Comparison of ENCODE assay signal across 36 cellular contexts in genomic region chr12:50806176-50806575, GRCh38. TPM values are rescaled to one million over a fixed set of nuclear protein-coding genes. Genes with fewer than 3 reads are reported as not detected.
DNase-seq lines count a peak whose midpoint lies in the region; ATAC-seq, FAIRE-seq and TF ChIP-seq lines count a peak whose summit lies in the region.
"Had no signal": no experiment of that assay in that cellular context is flagged by ENCODE, and none has a peak within 500 bp of the region (broad histone marks: within the 10 kb centered on the region; RNA-seq: fewer than 3 reads in every experiment).

No MANE protein-coding gene starts in this region.

- H3K36me3 Mint-ChIP-seq in CD4-positive, alpha-beta T cell (ENCODE audit: low read depth) = peaks cover 56% of the 10 kb centered on the region

- no peaks in the 10 kb centered on the region for H3K4me1 Mint-ChIP-seq in CD4-positive, alpha-beta T cell (ENCODE audit: low read depth)
- H3K4me1 Mint-ChIP-seq: neural crest cell had no signal

- no peak overlapping the region for H3K9ac ChIP-seq in K562 (ENCODE audit: insufficient read depth in 1 of 2, low read depth in 2 of 2, low read length in 2 of 2)
- H3K9ac ChIP-seq: KMS-11 had no signal

- no peaks in the 10 kb centered on the region for H3K79me2 ChIP-seq in K562 (ENCODE audit: control insufficient read depth, insufficient read depth, low read length)

- no peak for TF ChIP-seq RAD21 in K562 (CRISPR knock-in tag; conservative IDR thresholded peaks at IDR 0.05 in 1 of 2, IDR thresholded peaks at IDR 0.05 in 1 of 2)

- in situ Hi-C loops in K562 (cut with MboI) = no loop called here

- H3K9me3 Mint-ChIP-seq in CD4-positive, alpha-beta T cell = no peaks in the 10 kb centered on the region
- H3K9me3 Mint-ChIP-seq: activated naive CD4-positive, alpha-beta T cell treated with anti-CD3 and anti-CD28 coated beads for 36 hours; immature natural killer cell; neural crest cell; stimulated activated naive CD8-positive, alpha-beta T cell treated with anti-CD3 and anti-CD28 coated beads, Interleukin-15, Interleukin-2, amounts not matched to agents 100 ng/mL and 50 ng/mL, for 24 hours had no signal

- no peaks in the 10 kb centered on the region for H4K20me1 ChIP-seq in K562 (replicated peaks; ENCODE audit: control insufficient read depth, insufficient read depth, low read length)

- peaks cover 0 to 4% of the 10 kb centered on the region in 2 experiments; a peak in 1 of 5 replicates for H3K4me1 ChIP-seq in K562 (replicated peaks in 1 of 2; ENCODE audit: control insufficient read depth in 2 of 2, insufficient read depth in 2 of 2, low read length in 2 of 2)
- no peaks in the 10 kb centered on the region for H3K4me1 ChIP-seq in breast epithelium
- H3K4me1 ChIP-seq: left lung, pancreas, right atrium auricular region had no signal

- TF ChIP-seq EP300 in K562 (IDR thresholded peaks at IDR 0.05; ENCODE audit: low read length) = no peak

- peak overlapping the region; percentile 4 for H3K27ac Mint-ChIP-seq in CD4-positive, alpha-beta T cell
- H3K27ac Mint-ChIP-seq: activated CD8-positive, alpha-beta T cell treated with anti-CD3 and anti-CD28 coated beads, Interleukin-2, amount 10 ng/mL, durations not matched to agents 7 days and 5 days; activated naive CD4-positive, alpha-beta T cell treated with anti-CD3 and anti-CD28 coated beads for 36 hours; stimulated activated naive CD8-positive, alpha-beta T cell treated with anti-CD3 and anti-CD28 coated beads, Interleukin-15, Interleukin-2, amounts not matched to agents 100 ng/mL and 50 ng/mL, for 24 hours had no signal

- no peak for TF ChIP-seq CTCF in CD4-positive, alpha-beta T cell (IDR thresholded peaks at IDR 0.05)
- TF ChIP-seq CTCF in K562 (IDR thresholded peaks at IDR 0.05 in 2 of 3, conservative IDR thresholded peaks at IDR 0.05 in 1 of 3; ENCODE audit: insufficient read depth in 2 of 3, low read depth in 1 of 3, low read length in 3 of 3) (no peak), breast epithelium (IDR thresholded peaks at IDR 0.05) (no peak)

- H3K36me3 ChIP-seq in K562 (ENCODE audit: control insufficient read depth, insufficient read depth, low read length) = peaks cover 47% of the 10 kb centered on the region
- H3K36me3 ChIP-seq in breast epithelium = no peaks in the 10 kb centered on the region

- H3K27me3 Mint-ChIP-seq in CD4-positive, alpha-beta T cell = no peaks in the 10 kb centered on the region
- H3K27me3 Mint-ChIP-seq: stimulated activated naive CD8-positive, alpha-beta T cell treated with anti-CD3 and anti-CD28 coated beads, Interleukin-15, Interleukin-2, amounts not matched to agents 100 ng/mL and 50 ng/mL, for 24 hours had no signal

- CTCF ChIA-PET in CD4-positive, alpha-beta T cell (lab: Charles Lee) = no interaction called here
- CTCF ChIA-PET in K562 (lab: Yijun Ruan, JAX; ENCODE audit: low intra/inter-chr PET ratio) = no interaction called here

- no TSS peak for BruUV-seq in K562 (replicated peaks; lab: Mats Ljungman, UMichigan)

- TF ChIP-seq POLR2A in K562 (conservative IDR thresholded peaks at IDR 0.05) = no peak
- no peak for TF ChIP-seq POLR2A in breast epithelium (IDR thresholded peaks at IDR 0.05)

- ATAC-seq in CD4-positive, alpha-beta T cell (ENCODE audit: poor library complexity) = no peak
- ATAC-seq in K562 (0 out of 3 replicates have a peak, but pooled peaks have one; percentile 31), GM18502 (IDR thresholded peaks at IDR 0.05; ENCODE audit: poor library complexity, unreplicated experiment) (no peak)
- ATAC-seq: activated CD8-positive, alpha-beta T cell treated with anti-CD3 and anti-CD28 coated beads, Interleukin-2, amount 10 ng/mL, durations not matched to agents 7 days and 5 days; GM12878; left lung had no signal

- DNase-seq in AG08395 (ENCODE audit: low spot score) (peak; percentile 13), K562 (ENCODE audit: extremely low read depth in 1 of 4, low spot score in 3 of 4) (no peak), iris pigment epithelial cell (ENCODE audit: low read depth) (peak; percentile 18), breast epithelium (ENCODE audit: low spot score in 2 of 2) (no peak)
- DNase-seq in CD4-positive, alpha-beta T cell = no peak
- DNase-seq in stimulated activated naive CD4-positive, alpha-beta T cell treated with Interleukin-2 at 50 U/mL for 16 hours (lab: John Stamatoyannopoulos, UW) = no peak
- DNase-seq: activated CD8-positive, alpha-beta T cell treated with anti-CD3 and anti-CD28 coated beads, Interleukin-2, amount 10 ng/mL, durations not matched to agents 7 days and 5 days; activated naive CD4-positive, alpha-beta T cell treated with anti-CD3 and anti-CD28 coated beads for 36 hours; Calu3; central memory CD4-positive, alpha-beta T cell; immature natural killer cell; left lung; mesendoderm; MM.1S; NCI-H2029 treated with DMSO at 0.1 percent for 48 hours; NCI-H345; NCI-H82; pancreas; SIG-M5; stimulated activated CD4-positive, alpha-beta T cell treated with anti-CD3 and anti-CD28 coated beads, Interleukin-1b, Interleukin-23, amount 100 ng/mL, for 48 hours; T-helper 9 cell had no signal

- WGBS in K562 (ENCODE audit: insufficient coverage, low coverage, missing lambda C conversion rate) = 98% methylated on average over 4 of the region's 4 CpGs

- H3K4me3 ChIP-seq in K562 = no peak overlapping the region
- no peak overlapping the region for H3K4me3 ChIP-seq in breast epithelium
- H3K4me3 ChIP-seq: dorsolateral prefrontal cortex, GM12878, left lung, pancreas, right atrium auricular region, thoracic aorta had no signal

- POLR2A ChIA-PET in CD4-positive, alpha-beta T cell (lab: Charles Lee) = no interaction called here
- POLR2A ChIA-PET in K562 (lab: Yijun Ruan, JAX) = interaction anchor here (0.5 to 0.6 kb wide), 2 partner anchors 238 to 325 kb away, joined by 3 to 5 read pairs; no protein-coding TSS in a partner anchor

- H2AFZ ChIP-seq in K562 (ENCODE audit: low read depth, low read length) = no peak overlapping the region

- no peak overlapping the region for H3K27ac ChIP-seq in CD4-positive, alpha-beta T cell (ENCODE audit: low read depth, low read length)
- H3K27ac ChIP-seq in K562 (ENCODE audit: extremely low read depth, low read depth, low read length) = no peak overlapping the region
- H3K27ac ChIP-seq in breast epithelium = no peak overlapping the region
- H3K27ac ChIP-seq: C4-2B, KMS-11, left lung, pancreas, right atrium auricular region, thoracic aorta had no signal

- intact Hi-C loops in CD4-positive, alpha-beta T cell (cut with DNase I, micrococcal nuclease) = no loop called here
- intact Hi-C loops in K562 (cut with micrococcal nuclease) = no loop called here
- intact Hi-C loops in breast epithelium (cut with DNase I; ENCODE audit: low total_unique reads) = no loop called here

- peaks cover 7% of the 10 kb centered on the region for H3K9me1 ChIP-seq in K562 (ENCODE audit: control insufficient read depth, insufficient read depth, low read length)

- no peaks in the 10 kb centered on the region for H3K9me3 ChIP-seq in CD4-positive, alpha-beta T cell (ENCODE audit: control insufficient read depth, low read length)
- H3K9me3 ChIP-seq in K562 (replicated peaks; ENCODE audit: control insufficient read depth, insufficient read depth, low read depth, low read length) (no peaks in the 10 kb centered on the region), breast epithelium (no peaks in the 10 kb centered on the region)
- H3K9me3 ChIP-seq: left lung, pancreas, right atrium auricular region, thoracic aorta had no signal

- H3K4me2 ChIP-seq in K562 (ENCODE audit: insufficient read depth, low read length) = no peak overlapping the region
- H3K4me2 ChIP-seq: KMS-11 had no signal

- no peak overlapping the region for H3K4me3 Mint-ChIP-seq in CD4-positive, alpha-beta T cell
- H3K4me3 Mint-ChIP-seq: activated CD8-positive, alpha-beta T cell treated with anti-CD3 and anti-CD28 coated beads, Interleukin-2, amount 10 ng/mL, durations not matched to agents 7 days and 5 days; activated naive CD4-positive, alpha-beta T cell treated with anti-CD3 and anti-CD28 coated beads for 36 hours; immature natural killer cell; neural crest cell; stimulated activated naive CD8-positive, alpha-beta T cell treated with anti-CD3 and anti-CD28 coated beads, Interleukin-15, Interleukin-2, amounts not matched to agents 100 ng/mL and 50 ng/mL, for 24 hours had no signal

- no peaks in the 10 kb centered on the region for H3K27me3 ChIP-seq in CD4-positive, alpha-beta T cell (ENCODE audit: control insufficient read depth, insufficient read depth, low read length)
- H3K27me3 ChIP-seq in K562 (ENCODE audit: control insufficient read depth in 2 of 2, insufficient read depth in 2 of 2, low read length in 2 of 2) (no peaks in the 10 kb centered on the region), breast epithelium (no peaks in the 10 kb centered on the region)
- H3K27me3 ChIP-seq: dorsolateral prefrontal cortex, left lung, pancreas, right atrium auricular region had no signal

- FAIRE-seq in K562 (lab: Jason Lieb, UNC) = no peak
- FAIRE-seq: GM12878, H54, pancreas, RCC 7860 had no signal

RNA-seq across cellular contexts. Expression of gene TMPRSS12, which starts 36.5 kb away (rescaled TPM):
- not detected for total RNA-seq in CD4-positive, alpha-beta T cell
- total RNA-seq in K562 (2011; cell fraction: chromatin; rRNA removed; ENCODE audit: low replicate concordance) = not detected in 2 replicates
- not detected in 2 replicates for total RNA-seq in K562 (2011; cell fraction: nucleolus; rRNA removed)
- not detected in 2 replicates for total RNA-seq in K562 (2011; cell fraction: nucleoplasm; rRNA removed)
- total RNA-seq in K562 (2014; rRNA removed) (not detected in 2 replicates), K562 (2014; rRNA removed; fragmentation: Illumina TruSeq; extraction: Trizol) (not detected in 2 replicates), K562 (2015; rRNA removed; fragmentation: Illumina TruSeq; extraction: Trizol) (not detected in 2 replicates), K562 (2021) (not detected in 2 replicates), breast epithelium (not detected)
- polyA plus RNA-seq in K562 (2011; rRNA removed) (not detected in 2 replicates), K562 (2014; fragmentation: Illumina TruSeq; extraction: Trizol) (not detected in 2 replicates), K562 (2014; fragmentation: Nextera tagmentation; extraction: Ambion mirVana) (under 1 TPM in 1 of 2 experiments, not detected in 1; 0.04 TPM), K562 (2014; rRNA removed) (not detected in 2 replicates)
- not detected in 2 replicates for polyA plus RNA-seq in K562 (2011; cell fraction: cytosol; rRNA removed)
- polyA plus RNA-seq in K562 (2011; cell fraction: nucleus; rRNA removed) = not detected in 2 replicates
- polyA plus RNA-seq in K562 (2012) = not detected in 2 replicates
- polyA minus RNA-seq in K562 (2011; rRNA and poly(A)+ RNA removed) = not detected in 2 replicates
- not detected in 2 replicates for polyA minus RNA-seq in K562 (2011; cell fraction: cytosol; rRNA and poly(A)+ RNA removed)
- polyA minus RNA-seq in K562 (2011; cell fraction: nucleus; rRNA and poly(A)+ RNA removed) = not detected in 2 replicates
- total RNA-seq: activated CD8-positive, alpha-beta T cell treated with anti-CD3 and anti-CD28 coated beads, Interleukin-2, amount 10 ng/mL, durations not matched to agents 7 days and 5 days; activated naive CD4-positive, alpha-beta T cell treated with anti-CD3 and anti-CD28 coated beads for 36 hours; Calu3; Daoy; dorsolateral prefrontal cortex; fibroblast of lung; glomerular endothelial cell; GM12878; left lung; neural crest cell; right atrium auricular region; thoracic aorta; urinary bladder had no signal
- polyA plus RNA-seq: fibroblast of lung, GM12878, immature natural killer cell, pancreas, urinary bladder had no signal

RNA-seq across cellular contexts. Expression of gene ATF1, which starts 42.3 kb away (rescaled TPM):
- 10 to 100 TPM; 11.3 TPM for total RNA-seq in CD4-positive, alpha-beta T cell
- total RNA-seq in K562 (2011; cell fraction: chromatin; rRNA removed; ENCODE audit: low replicate concordance) = 26.6 and 28.7 TPM in 2 replicates
- 23.5 and 27.1 TPM in 2 replicates for total RNA-seq in K562 (2011; cell fraction: nucleolus; rRNA removed)
- total RNA-seq in K562 (2011; cell fraction: nucleoplasm; rRNA removed) = 20.5 and 21.0 TPM in 2 replicates
- total RNA-seq in K562 (2014; rRNA removed) = 74.8 and 75.1 TPM in 2 replicates
- 43.3 and 56.1 TPM in 2 replicates for total RNA-seq in K562 (2014; rRNA removed; fragmentation: Illumina TruSeq; extraction: Trizol)
- 46.6 and 48.9 TPM in 2 replicates for total RNA-seq in K562 (2015; rRNA removed; fragmentation: Illumina TruSeq; extraction: Trizol)
- total RNA-seq in K562 (2021) = 51.1 and 51.4 TPM in 2 replicates
- 83.5 and 87.8 TPM in 2 replicates for polyA plus RNA-seq in K562 (2011; rRNA removed)
- polyA plus RNA-seq in K562 (2011; cell fraction: cytosol; rRNA removed) = 39.7 and 78.8 TPM in 2 replicates
- 36.0 and 39.0 TPM in 2 replicates for polyA plus RNA-seq in K562 (2011; cell fraction: nucleus; rRNA removed)
- polyA plus RNA-seq in K562 (2012) = 33.6 and 43.3 TPM in 2 replicates
- 61.5 and 62.2 TPM in 2 replicates for polyA plus RNA-seq in K562 (2014; fragmentation: Illumina TruSeq; extraction: Trizol)
- 10 to 100 TPM; 19.8 to 24.5 TPM for polyA plus RNA-seq in K562 (2014; fragmentation: Nextera tagmentation; extraction: Ambion mirVana)
- polyA plus RNA-seq in K562 (2014; rRNA removed) = 60.1 and 78.3 TPM in 2 replicates
- polyA minus RNA-seq in K562 (2011; rRNA and poly(A)+ RNA removed) = 68.4 and 70.8 TPM in 2 replicates
- 30.5 and 35.6 TPM in 2 replicates for polyA minus RNA-seq in K562 (2011; cell fraction: cytosol; rRNA and poly(A)+ RNA removed)
- 14.3 and 31.5 TPM in 2 replicates for polyA minus RNA-seq in K562 (2011; cell fraction: nucleus; rRNA and poly(A)+ RNA removed)
- total RNA-seq in breast epithelium = 10 to 100 TPM; 22.2 to 32.2 (median 27.2) TPM

Comparison
In these comparisons a context has a peak if more than half of its experiments do, and no peak if none do; other contexts are left out.
1. DNase-seq: peak in AG08395 (single experiment) and iris pigment epithelial cell (single experiment); none in CD4-positive, alpha-beta T cell (0 of 10), K562 (0 of 4), stimulated activated naive CD4-positive, alpha-beta T cell treated with Interleukin-2 at 50 U/mL for 16 hours (single experiment) and breast epithelium (0 of 2).